In genomic region chr12:110861729-110862128, GRCh38 we compare ENCODE assay signal across 32 cellular contexts. TPM values are rescaled to one million over a fixed set of nuclear protein-coding genes. Genes with fewer than 3 reads are reported as not detected.
DNase-seq lines count a peak whose midpoint lies in the region; ATAC-seq, FAIRE-seq and TF ChIP-seq lines count a peak whose summit lies in the region.
"Had no signal": no experiment of that assay in that cellular context is flagged by ENCODE, and none has a peak within 500 bp of the region (broad histone marks: within the 10 kb centered on the region; RNA-seq: fewer than 3 reads in every experiment).

No MANE protein-coding gene starts in this region.

- H3K4me2 ChIP-seq in HepG2 (ENCODE audit: low read depth, low read length) = no peak overlapping the region
- no peak overlapping the region for H3K4me2 ChIP-seq in PC-3 (ENCODE audit: low read length)
- H3K4me2 ChIP-seq in H1 (ENCODE audit: insufficient read depth in 1 of 2, low read depth in 2 of 2, low read length in 2 of 2) = 0 out of 4 replicates have a peak overlapping the region, but pooled peaks of 1 of the 2 experiments have one; percentile 44

- H3K36me3 ChIP-seq in HepG2 (replicated peaks in 1 of 2; ENCODE audit: control insufficient read depth in 1 of 2, insufficient read depth in 2 of 2, low read length in 2 of 2) = no peaks in the 10 kb centered on the region
- no peaks in the 10 kb centered on the region for H3K36me3 ChIP-seq in right lobe of liver
- no peaks in the 10 kb centered on the region for H3K36me3 ChIP-seq in PC-3 (ENCODE audit: low read depth, low read length)
- no peaks in the 10 kb centered on the region for H3K36me3 ChIP-seq in H1 (ENCODE audit: control insufficient read depth in 2 of 4, insufficient read depth in 4 of 4, low read length in 3 of 4)
- no peaks in the 10 kb centered on the region for H3K36me3 ChIP-seq in tibial artery
- H3K36me3 ChIP-seq: BLaER1, esophagus squamous epithelium, gastrocnemius medialis, SJSA1, tibial nerve had no signal

- in situ Hi-C loops in HepG2 (cut with HindIII; ENCODE audit: extremely low pct_ligation_motif_present, low pct_unique_long_range_greater_than_20kb) = no loop called here

- no peak overlapping the region for H2AFZ ChIP-seq in HepG2 (ENCODE audit: low read length)
- no peak overlapping the region for H2AFZ ChIP-seq in PC-3 (ENCODE audit: low read length)
- no peak overlapping the region for H2AFZ ChIP-seq in H1 (ENCODE audit: low read length)

- H2BK20ac ChIP-seq in H1 (ENCODE audit: low read length) = no peak overlapping the region

- H4K5ac ChIP-seq in H1 (ENCODE audit: insufficient read length, low read depth, low read length) = no peak overlapping the region

- no peak overlapping the region for H2BK120ac ChIP-seq in H1 (replicated peaks; ENCODE audit: low read depth, low read length)

- no peaks in the 10 kb centered on the region for H3K23me2 ChIP-seq in H1 (ENCODE audit: low read depth, low read length)

- no peak overlapping the region for H3K18ac ChIP-seq in H1 (ENCODE audit: extremely low read depth, low read length)

- H2BK12ac ChIP-seq in H1 (ENCODE audit: low read depth, low read length) = no peak overlapping the region

- H3K14ac ChIP-seq in H1 (ENCODE audit: insufficient read length) = no peak overlapping the region

- H4K91ac ChIP-seq in H1 (replicated peaks; ENCODE audit: insufficient read length, low read length) = no peak overlapping the region

- POLR2A ChIA-PET in HepG2 (lab: Yijun Ruan, JAX) = no interaction called here
- POLR2A ChIA-PET in PC-3 (lab: Charles Lee; ENCODE audit: unreplicated experiment) = no interaction called here
- POLR2A ChIA-PET in H1 (lab: Charles Lee; ENCODE audit: partially characterized antibody) = no interaction called here

- no TSS peak for BruUV-seq in HepG2 (replicated peaks; lab: Mats Ljungman, UMichigan)
- BruUV-seq in PC-3 (replicated peaks; lab: Mats Ljungman, UMichigan) = no TSS peak

- H4K20me1 ChIP-seq in HepG2 (ENCODE audit: insufficient read depth, low read length) (no peaks in the 10 kb centered on the region), PC-3 (ENCODE audit: low read length) (no peaks in the 10 kb centered on the region), H1 (replicated peaks in 1 of 2; ENCODE audit: control insufficient read depth in 1 of 2, insufficient read depth in 2 of 2, low read length in 2 of 2) (no peaks in the 10 kb centered on the region)
- H4K20me1 ChIP-seq: BLaER1 had no signal

- no peak overlapping the region for H2BK5ac ChIP-seq in H1 (ENCODE audit: low read depth, low read length)

- H2BK15ac ChIP-seq in H1 (ENCODE audit: low read length) = no peak overlapping the region; the same call in 1 of the 2 replicates

- CTCF ChIA-PET in HepG2 (lab: Yijun Ruan, JAX; ENCODE audit: low intra/inter-chr PET ratio, low total read pairs) (no interaction called here), PC-3 (lab: Charles Lee) (no interaction called here), H1 (lab: Charles Lee; ENCODE audit: partially characterized antibody) (interaction anchor here (0.8 to 3.2 kb wide), 10 partner anchors 13 to 231 kb away, joined by 3 to 19 read pairs (median 4); partner anchors contain the start of gene CCDC63)

- H2AK5ac ChIP-seq in H1 (ENCODE audit: low read depth, low read length) = no peak overlapping the region; the same call in 1 of the 2 replicates

- H3K27me3 ChIP-seq in HepG2 (ENCODE audit: control insufficient read depth in 1 of 2, insufficient read depth in 2 of 2, low read length in 2 of 2) = peaks cover 0 to 14% of the 10 kb centered on the region in 2 experiments; a peak in 4 of 5 replicates
- no peaks in the 10 kb centered on the region for H3K27me3 ChIP-seq in right lobe of liver
- no peaks in the 10 kb centered on the region for H3K27me3 ChIP-seq in PC-3 (ENCODE audit: low read length)
- H3K27me3 ChIP-seq in H1 (replicated peaks in 1 of 4; ENCODE audit: control insufficient read depth in 3 of 4, extremely low read depth in 1 of 4, insufficient read depth in 3 of 4, low read length in 3 of 4) = no peaks in the 10 kb centered on the region
- peaks cover 0 to 2% of the 10 kb centered on the region in 2 donors for H3K27me3 ChIP-seq in tibial artery
- H3K27me3 ChIP-seq: BLaER1, body of pancreas, esophagus squamous epithelium, gastrocnemius medialis, tibial nerve had no signal

- peak; percentile 57; the same call in 2 of the 3 replicates for ATAC-seq in HepG2
- ATAC-seq in right lobe of liver = no peak
- ATAC-seq in PC-3 = no peak
- ATAC-seq in HG02678 (IDR thresholded peaks at IDR 0.05; ENCODE audit: unreplicated experiment) = no peak
- ATAC-seq: body of pancreas, gastrocnemius medialis had no signal

- no peak overlapping the region for H3K27ac ChIP-seq in HepG2 (ENCODE audit: extremely low read length, insufficient read depth, low read length)
- H3K27ac ChIP-seq in right lobe of liver = no peak overlapping the region
- no peak overlapping the region for H3K27ac ChIP-seq in PC-3 (ENCODE audit: low read length)
- no peak overlapping the region for H3K27ac ChIP-seq in H1 (ENCODE audit: low read depth, low read length)
- H3K27ac ChIP-seq in tibial artery = no peak overlapping the region
- H3K27ac ChIP-seq: body of pancreas, esophagus squamous epithelium, gastrocnemius medialis, SJSA1, tibial nerve had no signal

- DNase-seq in HepG2 (ENCODE audit: low spot score) (no peak), right lobe of liver (no peak), PC-3 (no peak), H1 (ENCODE audit: low read depth in 1 of 2, low spot score in 2 of 2) (no peak), GM19240 (ENCODE audit: insufficient read length, low spot score) (no peak), tibial artery (no peak)
- DNase-seq in activated effector memory CD4-positive, alpha-beta T cell treated with anti-CD3 and anti-CD28 coated beads, Interleukin-2, amount 50 U/mL, for 16 hours = no peak
- DNase-seq: activated CD4-positive, alpha-beta memory T cell treated with anti-CD3 and anti-CD28 coated beads for 36 hours; activated gamma-delta T cell; body of pancreas; Calu3; esophagus squamous epithelium; gastrocnemius medialis; HCEC 1CT; hippocampal formation; Karpas-422; kidney; NCI-H1048; NCI-H2029 treated with DMSO at 0.1 percent for 48 hours; NCI-H446; retina; stimulated activated CD4-positive, alpha-beta T cell treated with anti-CD3 and anti-CD28 coated beads, Interleukin-4, amount 100 ng/mL, for 24 hours had no signal

- no peak for TF ChIP-seq POLR2A in HepG2 (IDR thresholded peaks at IDR 0.05; ENCODE audit: insufficient read depth in 1 of 2, low read depth in 2 of 2, low read length in 2 of 2)
- TF ChIP-seq POLR2A in right lobe of liver (IDR thresholded peaks at IDR 0.05) = no peak
- no peak for TF ChIP-seq POLR2A in H1 (IDR thresholded peaks at IDR 0.05; ENCODE audit: control extremely low read depth in 1 of 2, low read depth in 2 of 2, low read length in 2 of 2)

- H3K4ac ChIP-seq in H1 (replicated peaks; ENCODE audit: insufficient read length, low read depth, low read length) = no peak overlapping the region

- no peak overlapping the region for H3K23ac ChIP-seq in H1 (ENCODE audit: insufficient read length)

- intact Hi-C loops in HepG2 (cut with micrococcal nuclease; ENCODE audit: unreplicated experiment) = no loop called here
- intact Hi-C loops in right lobe of liver (cut with DNase I) = no loop called here
- intact Hi-C loops in PC-3 (cut with micrococcal nuclease) = no loop called here
- intact Hi-C loops in tibial artery (cut with DNase I; ENCODE audit: low total_unique reads) = no loop called here

- FAIRE-seq in HepG2 (lab: Jason Lieb, UNC) = no peak
- FAIRE-seq in H1 (lab: Jason Lieb, UNC) = no peak
- FAIRE-seq: A204.1, kidney, RCC 7860 had no signal

- H3K9me3 ChIP-seq in HepG2 (ENCODE audit: low read length) = no peaks in the 10 kb centered on the region
- H3K9me3 ChIP-seq in right lobe of liver = no peaks in the 10 kb centered on the region
- H3K9me3 ChIP-seq in PC-3 (ENCODE audit: low read length) = no peaks in the 10 kb centered on the region
- H3K9me3 ChIP-seq in H1 (ENCODE audit: insufficient read depth in 2 of 2, low read depth in 1 of 2, low read length in 1 of 2) = no peaks in the 10 kb centered on the region
- no peaks in the 10 kb centered on the region for H3K9me3 ChIP-seq in tibial artery
- H3K9me3 ChIP-seq: BLaER1, body of pancreas, esophagus squamous epithelium, gastrocnemius medialis, SJSA1, tibial nerve had no signal

- WGBS in HepG2 (ENCODE audit: low lambda C conversion rate) = 12% methylated on average over 7 of the region's 7 CpGs
- 70% methylated on average over 7 of the region's 7 CpGs for WGBS in right lobe of liver (ENCODE audit: insufficient coverage, low coverage, low lambda C conversion rate, missing lambda C conversion rate)
- WGBS in H1 (ENCODE audit: extremely low coverage in 1 of 2, insufficient coverage in 1 of 2, insufficient read length in 1 of 2, insufficient replicate concordance in 2 of 2, low coverage in 1 of 2, low lambda C conversion rate in 2 of 2, missing lambda C conversion rate in 1 of 2), 2 experiments = 69% methylated on average over 7 of the region's 7 CpGs; no CpG with 5 or more reads in 1 of the 2 experiments

- H3K56ac ChIP-seq in H1 (replicated peaks; ENCODE audit: insufficient read length, low read depth, low read length) = no peak overlapping the region

- H3K4me1 ChIP-seq in HepG2 (ENCODE audit: insufficient read depth, low read length) = peaks cover 5% of the 10 kb centered on the region; the same call in 1 of the 2 replicates
- no peaks in the 10 kb centered on the region for H3K4me1 ChIP-seq in right lobe of liver
- H3K4me1 ChIP-seq in PC-3 (ENCODE audit: insufficient read depth, low read length) = no peaks in the 10 kb centered on the region
- H3K4me1 ChIP-seq in H1 (replicated peaks in 1 of 4; ENCODE audit: control insufficient read depth in 3 of 4, insufficient read depth in 4 of 4, low read length in 3 of 4) = peaks cover 0 to 23% (median 5%) of the 10 kb centered on the region in 4 experiments; a peak in 5 of 7 replicates
- no peaks in the 10 kb centered on the region for H3K4me1 ChIP-seq in tibial artery
- H3K4me1 ChIP-seq: body of pancreas, esophagus squamous epithelium, gastrocnemius medialis, SJSA1, tibial nerve had no signal

- H3K79me1 ChIP-seq in H1 (ENCODE audit: low read depth, low read length) = no peaks in the 10 kb centered on the region

- H3K4me3 ChIP-seq in HepG2 (replicated peaks in 1 of 3; ENCODE audit: insufficient read depth in 1 of 3, low read depth in 2 of 3, low read length in 3 of 3) (no peak overlapping the region), right lobe of liver (no peak overlapping the region), PC-3 (ENCODE audit: low read length) (no peak overlapping the region), H1 (ENCODE audit: extremely low read depth in 1 of 4, insufficient read depth in 2 of 4, low read depth in 3 of 4, low read length in 4 of 4) (no peak overlapping the region), tibial artery (no peak overlapping the region)
- H3K4me3 ChIP-seq: BLaER1, body of pancreas, esophagus squamous epithelium, gastrocnemius medialis, SJSA1, tibial nerve had no signal

- TF ChIP-seq RAD21 in HepG2 (CRISPR knock-in tag; IDR thresholded peaks at IDR 0.05) = no peak
- peak; percentile 23 to 32; a peak in 2 of 4 replicates for TF ChIP-seq RAD21 in H1 (IDR thresholded peaks at IDR 0.05 in 1 of 2, conservative IDR thresholded peaks at IDR 0.05 in 1 of 2; ENCODE audit: low read depth in 2 of 2, low read length in 2 of 2)

- TF ChIP-seq CTCF in HepG2 (CRISPR knock-in tag; IDR thresholded peaks at IDR 0.05) = peak; percentile 50
- TF ChIP-seq CTCF in right lobe of liver (IDR thresholded peaks at IDR 0.05) = no peak
- TF ChIP-seq CTCF in PC-3 (conservative IDR thresholded peaks at IDR 0.05; ENCODE audit: low read depth, low read length) = peak; percentile 42; the same call in 1 of the 2 replicates
- peak; percentile 30 to 51 (median 49) for TF ChIP-seq CTCF in H1 (IDR thresholded peaks at IDR 0.05; ENCODE audit: control extremely low read depth in 1 of 3, insufficient read depth in 1 of 3, low read depth in 1 of 3, low read length in 3 of 3)
- no peak for TF ChIP-seq CTCF in tibial artery (IDR thresholded peaks at IDR 0.05)

- TF ChIP-seq EP300 in HepG2 (IDR thresholded peaks at IDR 0.05; ENCODE audit: low read depth in 2 of 2, low read length in 2 of 2) = no peak
- TF ChIP-seq EP300 in HepG2 (CRISPR knock-in tag; IDR thresholded peaks at IDR 0.05; ENCODE audit: borderline replicate concordance) = no peak
- no peak for TF ChIP-seq EP300 in H1 (IDR thresholded peaks at IDR 0.05; ENCODE audit: borderline replicate concordance in 1 of 2, low read depth in 2 of 2, low read length in 2 of 2)

- H4K8ac ChIP-seq in H1 (ENCODE audit: extremely low read depth, insufficient read depth, low read length) = no peak overlapping the region

- no peaks in the 10 kb centered on the region for H3K9me2 ChIP-seq in PC-3 (replicated peaks; ENCODE audit: low read length)

- no peaks in the 10 kb centered on the region for H3K79me2 ChIP-seq in HepG2 (ENCODE audit: insufficient read depth, low read length)
- no peaks in the 10 kb centered on the region for H3K79me2 ChIP-seq in PC-3 (ENCODE audit: low read length)
- no peaks in the 10 kb centered on the region for H3K79me2 ChIP-seq in H1 (ENCODE audit: control insufficient read depth in 1 of 2, insufficient read depth in 2 of 2, low read length in 2 of 2)

- no peaks in the 10 kb centered on the region for H3F3A ChIP-seq in PC-3 (ENCODE audit: low read length, unreplicated experiment)

- no peak overlapping the region for H3K9ac ChIP-seq in HepG2 (ENCODE audit: insufficient read depth, low read depth, low read length)
- no peak overlapping the region for H3K9ac ChIP-seq in PC-3 (ENCODE audit: low read length)
- no peak overlapping the region for H3K9ac ChIP-seq in H1 (replicated peaks in 1 of 4; ENCODE audit: extremely low read depth in 1 of 4, low read depth in 3 of 4, low read length in 3 of 4)
- H3K9ac ChIP-seq: BLaER1 had no signal

RNA-seq across cellular contexts. Expression of gene CCDC63, which starts 14.9 kb away (rescaled TPM):
- not detected in 2 replicates for total RNA-seq in HepG2 (2016; rRNA removed; fragmentation: Illumina TruSeq; extraction: Trizol)
- not detected in 2 replicates for total RNA-seq in HepG2 (2016; cell fraction: cytosol; rRNA removed; fragmentation: Illumina TruSeq; extraction: Trizol; ENCODE audit: low read depth)
- not detected in 2 replicates for total RNA-seq in HepG2 (2016; cell fraction: insoluble cytoplasmic fraction; rRNA removed; fragmentation: Illumina TruSeq; extraction: Trizol)
- total RNA-seq in HepG2 (2016; cell fraction: membrane; rRNA removed; fragmentation: Illumina TruSeq; extraction: Trizol) = not detected in 2 replicates
- not detected in 2 replicates for total RNA-seq in HepG2 (2016; cell fraction: nucleus; rRNA removed; fragmentation: Illumina TruSeq; extraction: Trizol)
- polyA plus RNA-seq in HepG2 (2011; rRNA removed) = not detected in 2 replicates
- polyA plus RNA-seq in HepG2 (2011; cell fraction: cytosol; rRNA removed) = not detected in 2 replicates
- not detected in 2 replicates for polyA plus RNA-seq in HepG2 (2011; cell fraction: nucleus; rRNA removed)
- not detected in 2 replicates for polyA plus RNA-seq in HepG2 (2012)
- not detected in 2 replicates for polyA plus RNA-seq in HepG2 (2016; cell fraction: cytosol; fragmentation: Illumina TruSeq; extraction: Trizol; ENCODE audit: low read depth)
- not detected in 2 replicates for polyA plus RNA-seq in HepG2 (2016; cell fraction: insoluble cytoplasmic fraction; fragmentation: Illumina TruSeq; extraction: Trizol; ENCODE audit: low read depth)
- polyA plus RNA-seq in HepG2 (2016; cell fraction: membrane; fragmentation: Illumina TruSeq; extraction: Trizol; ENCODE audit: low read depth) = not detected in 2 replicates
- not detected in 2 replicates for polyA plus RNA-seq in HepG2 (2016; cell fraction: nucleus; fragmentation: Illumina TruSeq; extraction: Trizol; ENCODE audit: insufficient read depth, low read depth)
- 0.16 TPM in 1 of 2 replicates, not detected in the other for polyA minus RNA-seq in HepG2 (2011; rRNA and poly(A)+ RNA removed; ENCODE audit: low replicate concordance)
- polyA minus RNA-seq in HepG2 (2011; cell fraction: cytosol; rRNA and poly(A)+ RNA removed) = not detected in 2 replicates
- not detected in 2 replicates for polyA minus RNA-seq in HepG2 (2011; cell fraction: nucleus; rRNA and poly(A)+ RNA removed)
- not detected for total RNA-seq in right lobe of liver
- not detected in 2 replicates for total RNA-seq in PC-3 (2014; rRNA removed)
- total RNA-seq in H1 (2021; fragmentation: NEBNext Ultra II Directional; extraction: Animal tissue kit (Norgen Biotek cat#: 25700)) = 0.55 and 0.93 TPM in 2 replicates
- 0.42 TPM in 2 replicates for polyA plus RNA-seq in H1 (2011; rRNA removed)
- polyA plus RNA-seq in H1 (2011; cell fraction: cytosol; rRNA removed) = 0.59 TPM
- polyA plus RNA-seq in H1 (2011; cell fraction: nucleus; rRNA removed) = 0.94 TPM
- polyA plus RNA-seq in H1 (2012, experiment 1 of 2) = 0.93 to 1.1 TPM (median 0.97 TPM) in 4 replicates
- polyA plus RNA-seq in H1 (2012, experiment 2 of 2) = 0.10 TPM
- 0.51 TPM for polyA plus RNA-seq in H1 (2013, experiment 1 of 2)
- 0.29 TPM for polyA plus RNA-seq in H1 (2013, experiment 2 of 2)
- polyA minus RNA-seq in H1 (2011; rRNA and poly(A)+ RNA removed) = 0.09 and 0.12 TPM in 2 replicates
- 1.2 TPM for polyA minus RNA-seq in H1 (2011; cell fraction: cytosol; rRNA and poly(A)+ RNA removed)
- polyA minus RNA-seq in H1 (2011; cell fraction: nucleus; rRNA and poly(A)+ RNA removed) = 0.90 TPM
- total RNA-seq: activated CD4-positive, alpha-beta memory T cell treated with anti-CD3 and anti-CD28 coated beads for 36 hours; body of pancreas; Calu3; Daoy; esophagus squamous epithelium; gastrocnemius medialis; HT-29; kidney; lung microvascular endothelial cell; omental fat pad; SJSA1; tibial nerve had no signal

RNA-seq across cellular contexts. Expression of gene MYL2, which starts 58.6 kb away (rescaled TPM):
- total RNA-seq in HepG2 (2016; rRNA removed; fragmentation: Illumina TruSeq; extraction: Trizol) = not detected in 2 replicates
- total RNA-seq in HepG2 (2016; cell fraction: cytosol; rRNA removed; fragmentation: Illumina TruSeq; extraction: Trizol; ENCODE audit: low read depth) = not detected in 2 replicates
- not detected in 2 replicates for total RNA-seq in HepG2 (2016; cell fraction: insoluble cytoplasmic fraction; rRNA removed; fragmentation: Illumina TruSeq; extraction: Trizol)
- total RNA-seq in HepG2 (2016; cell fraction: membrane; rRNA removed; fragmentation: Illumina TruSeq; extraction: Trizol) = not detected in 2 replicates
- not detected in 2 replicates for total RNA-seq in HepG2 (2016; cell fraction: nucleus; rRNA removed; fragmentation: Illumina TruSeq; extraction: Trizol)
- not detected in 2 replicates for polyA plus RNA-seq in HepG2 (2011; rRNA removed)
- not detected in 2 replicates for polyA plus RNA-seq in HepG2 (2011; cell fraction: cytosol; rRNA removed)
- not detected in 2 replicates for polyA plus RNA-seq in HepG2 (2011; cell fraction: nucleus; rRNA removed)
- not detected in 2 replicates for polyA plus RNA-seq in HepG2 (2012)
- not detected in 2 replicates for polyA plus RNA-seq in HepG2 (2016; cell fraction: cytosol; fragmentation: Illumina TruSeq; extraction: Trizol; ENCODE audit: low read depth)
- not detected in 2 replicates for polyA plus RNA-seq in HepG2 (2016; cell fraction: insoluble cytoplasmic fraction; fragmentation: Illumina TruSeq; extraction: Trizol; ENCODE audit: low read depth)
- not detected in 2 replicates for polyA plus RNA-seq in HepG2 (2016; cell fraction: membrane; fragmentation: Illumina TruSeq; extraction: Trizol; ENCODE audit: low read depth)
- polyA plus RNA-seq in HepG2 (2016; cell fraction: nucleus; fragmentation: Illumina TruSeq; extraction: Trizol; ENCODE audit: insufficient read depth, low read depth) = not detected in 2 replicates
- polyA minus RNA-seq in HepG2 (2011; rRNA and poly(A)+ RNA removed; ENCODE audit: low replicate concordance) = not detected in 2 replicates
- not detected in 2 replicates for polyA minus RNA-seq in HepG2 (2011; cell fraction: cytosol; rRNA and poly(A)+ RNA removed)
- not detected in 2 replicates for polyA minus RNA-seq in HepG2 (2011; cell fraction: nucleus; rRNA and poly(A)+ RNA removed)
- total RNA-seq in right lobe of liver = 1 to 10 TPM in 3 of 6 experiments, under 1 TPM in 3; 0.49 to 4.3 (median 1.0) TPM
- total RNA-seq in PC-3 (2014; rRNA removed) = not detected in 2 replicates
- total RNA-seq in H1 (2021; fragmentation: NEBNext Ultra II Directional; extraction: Animal tissue kit (Norgen Biotek cat#: 25700)) = not detected in 2 replicates
- not detected in 2 replicates for polyA plus RNA-seq in H1 (2011; rRNA removed)
- polyA plus RNA-seq in H1 (2011; cell fraction: cytosol; rRNA removed) = not detected
- not detected for polyA plus RNA-seq in H1 (2011; cell fraction: nucleus; rRNA removed)
- polyA plus RNA-seq in H1 (2012, experiment 1 of 2) = not detected in 4 replicates
- polyA plus RNA-seq in H1 (2012, experiment 2 of 2) = not detected
- polyA plus RNA-seq in H1 (2013, experiment 1 of 2) = 0.26 TPM
- polyA plus RNA-seq in H1 (2013, experiment 2 of 2) = 0.18 TPM
- not detected in 2 replicates for polyA minus RNA-seq in H1 (2011; rRNA and poly(A)+ RNA removed)
- not detected for polyA minus RNA-seq in H1 (2011; cell fraction: cytosol; rRNA and poly(A)+ RNA removed)
- not detected for polyA minus RNA-seq in H1 (2011; cell fraction: nucleus; rRNA and poly(A)+ RNA removed)
- total RNA-seq: activated CD4-positive, alpha-beta memory T cell treated with anti-CD3 and anti-CD28 coated beads for 36 hours; body of pancreas; Calu3; Daoy; esophagus squamous epithelium; HT-29; kidney; lung microvascular endothelial cell; omental fat pad; SJSA1; tibial nerve had no signal

Comparison
In these comparisons a context has a peak if more than half of its experiments do, and no peak if none do; other contexts are left out.
1. CTCF ChIP-seq: peak in HepG2 (single experiment), PC-3 (single experiment) and H1 (3 of 3); none in right lobe of liver (0 of 4) and tibial artery (0 of 2).
2. Of the 41 proteins assayed by ChIP-seq in both HepG2 and H1: peak only in HepG2: none; only in H1: MAX and RAD21; in both: CTCF; in neither: 38.